ENCODE assay signal across 1 cellular context in genomic region chr11:71268706-71269321, GRCh38.
TF ChIP-seq lines count a peak whose summit lies in the region.

No MANE protein-coding gene starts in this region.

TF ChIP-seq in HepG2, 621 proteins besides CTCF, POLR2A, EP300 and RAD21 (continued from another document and continues in another):
- TF ChIP-seq ADNP (CRISPR knock-in tag; IDR thresholded peaks at IDR 0.05) (peak; percentile 66; the same call in 1 of the 2 replicates), ZNF879 (CRISPR knock-in tag; IDR thresholded peaks at IDR 0.05) (no peak), BRD4 (CRISPR knock-in tag; IDR thresholded peaks at IDR 0.05) (0 out of 2 replicates have a peak, but pooled peaks have one; percentile 53), SIN3A (IDR thresholded peaks at IDR 0.05; ENCODE audit: borderline replicate concordance, low read depth, low read length) (no peak), ZNF367 (CRISPR knock-in tag; IDR thresholded peaks at IDR 0.05; ENCODE audit: borderline replicate concordance) (no peak), ZNF878 (CRISPR knock-in tag; IDR thresholded peaks at IDR 0.05) (no peak), ZNF260 (CRISPR knock-in tag; IDR thresholded peaks at IDR 0.05; ENCODE audit: borderline replicate concordance, low read depth) (no peak), HNF4G (IDR thresholded peaks at IDR 0.05; ENCODE audit: borderline replicate concordance, low read depth, low read length) (peak; percentile 88), HNF4G (CRISPR knock-in tag; IDR thresholded peaks at IDR 0.05; ENCODE audit: borderline replicate concordance, low read depth) (peak; percentile 72; the same call in 1 of the 2 replicates), ARNT2 (CRISPR knock-in tag; IDR thresholded peaks at IDR 0.05; ENCODE audit: low read depth) (no peak; the same call in 1 of the 2 replicates), HMGA1 (CRISPR knock-in tag; conservative IDR thresholded peaks at IDR 0.05) (no peak), JDP2 (CRISPR knock-in tag; IDR thresholded peaks at IDR 0.05; ENCODE audit: borderline replicate concordance) (no peak), DRAP1 (CRISPR knock-in tag; IDR thresholded peaks at IDR 0.05) (no peak), THAP11 (CRISPR knock-in tag; IDR thresholded peaks at IDR 0.05) (0 out of 2 replicates have a peak, but pooled peaks have one; percentile 26), FUBP1 (CRISPR knock-in tag; IDR thresholded peaks at IDR 0.05; ENCODE audit: borderline replicate concordance) (no peak), HNF4A (CRISPR knock-in tag; IDR thresholded peaks at IDR 0.05) (peak; percentile 90), GABPA (IDR thresholded peaks at IDR 0.05; ENCODE audit: low read depth, low read length) (no peak), GABPA (CRISPR knock-in tag; IDR thresholded peaks at IDR 0.05; ENCODE audit: low read depth) (no peak), KLF9 (CRISPR knock-in tag; IDR thresholded peaks at IDR 0.05; ENCODE audit: low read depth) (no peak), ZBTB43 (CRISPR knock-in tag; conservative IDR thresholded peaks at IDR 0.05) (peak; percentile 72; the same call in 1 of the 2 replicates), ETV6 (CRISPR knock-in tag; conservative IDR thresholded peaks at IDR 0.05) (no peak), ZNF276 (CRISPR knock-in tag; IDR thresholded peaks at IDR 0.05; ENCODE audit: low read depth) (no peak), ZFP37 (CRISPR knock-in tag; IDR thresholded peaks at IDR 0.05; ENCODE audit: borderline replicate concordance) (peak; percentile 80; the same call in 1 of the 2 replicates), REPIN1 (CRISPR knock-in tag; IDR thresholded peaks at IDR 0.05; ENCODE audit: borderline replicate concordance, low read depth) (0 out of 2 replicates have a peak, but pooled peaks have one; percentile 43), NR0B2 (CRISPR knock-in tag; IDR thresholded peaks at IDR 0.05) (no peak), SMC3 (IDR thresholded peaks at IDR 0.05; ENCODE audit: low read length) (no peak), PRMT3 (CRISPR knock-in tag; IDR thresholded peaks at IDR 0.05; ENCODE audit: borderline replicate concordance, low read depth) (no peak), ZSCAN30 (CRISPR knock-in tag; IDR thresholded peaks at IDR 0.05) (no peak), ZEB1 (IDR thresholded peaks at IDR 0.05; ENCODE audit: insufficient replicate concordance, low read depth) (no peak), ZGPAT (CRISPR knock-in tag; IDR thresholded peaks at IDR 0.05) (no peak; the same call in 1 of the 2 replicates), ZNF281 (CRISPR knock-in tag; IDR thresholded peaks at IDR 0.05; ENCODE audit: borderline replicate concordance) (peak; percentile 37; the same call in 1 of the 2 replicates), TBP (CRISPR knock-in tag; IDR thresholded peaks at IDR 0.05) (no peak), IRF2 (CRISPR knock-in tag; IDR thresholded peaks at IDR 0.05) (0 out of 2 replicates have a peak, but pooled peaks have one; percentile 47), ZNF629 (CRISPR knock-in tag; conservative IDR thresholded peaks at IDR 0.05) (peak; percentile 60), SALL2 (CRISPR knock-in tag; IDR thresholded peaks at IDR 0.05) (peak; percentile 54; the same call in 1 of the 2 replicates), ZNF576 (CRISPR knock-in tag; IDR thresholded peaks at IDR 0.05) (no peak), NFIB (CRISPR knock-in tag; IDR thresholded peaks at IDR 0.05; ENCODE audit: borderline replicate concordance) (no peak), ZNF362 (CRISPR knock-in tag; IDR thresholded peaks at IDR 0.05; ENCODE audit: borderline replicate concordance) (no peak), POLR2AphosphoS5 (IDR thresholded peaks at IDR 0.05; ENCODE audit: low read depth, low read length) (no peak)
- TF ChIP-seq, protein P1, sequence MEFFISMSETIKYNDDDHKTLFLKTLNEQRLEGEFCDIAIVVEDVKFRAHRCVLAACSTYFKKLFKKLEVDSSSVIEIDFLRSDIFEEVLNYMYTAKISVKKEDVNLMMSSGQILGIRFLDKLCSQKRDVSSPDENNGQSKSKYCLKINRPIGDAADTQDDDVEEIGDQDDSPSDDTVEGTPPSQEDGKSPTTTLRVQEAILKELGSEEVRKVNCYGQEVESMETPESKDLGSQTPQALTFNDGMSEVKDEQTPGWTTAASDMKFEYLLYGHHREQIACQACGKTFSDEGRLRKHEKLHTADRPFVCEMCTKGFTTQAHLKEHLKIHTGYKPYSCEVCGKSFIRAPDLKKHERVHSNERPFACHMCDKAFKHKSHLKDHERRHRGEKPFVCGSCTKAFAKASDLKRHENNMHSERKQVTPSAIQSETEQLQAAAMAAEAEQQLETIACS (CRISPR knock-in tag; IDR thresholded peaks at IDR 0.05), result no peak
- TF ChIP-seq, protein P2, sequence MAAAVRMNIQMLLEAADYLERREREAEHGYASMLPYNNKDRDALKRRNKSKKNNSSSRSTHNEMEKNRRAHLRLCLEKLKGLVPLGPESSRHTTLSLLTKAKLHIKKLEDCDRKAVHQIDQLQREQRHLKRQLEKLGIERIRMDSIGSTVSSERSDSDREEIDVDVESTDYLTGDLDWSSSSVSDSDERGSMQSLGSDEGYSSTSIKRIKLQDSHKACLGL (CRISPR knock-in tag; IDR thresholded peaks at IDR 0.05), result no peak
- TF ChIP-seq, protein P3, sequence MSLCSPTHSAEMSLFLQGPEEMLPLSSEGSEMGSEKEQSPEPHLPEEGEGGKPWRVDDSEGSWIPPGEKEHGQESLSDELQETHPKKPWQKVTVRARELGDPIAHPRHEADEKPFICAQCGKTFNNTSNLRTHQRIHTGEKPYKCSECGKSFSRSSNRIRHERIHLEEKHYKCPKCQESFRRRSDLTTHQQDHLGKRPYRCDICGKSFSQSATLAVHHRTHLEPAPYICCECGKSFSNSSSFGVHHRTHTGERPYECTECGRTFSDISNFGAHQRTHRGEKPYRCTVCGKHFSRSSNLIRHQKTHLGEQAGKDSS (CRISPR knock-in tag; IDR thresholded peaks at IDR 0.05; ENCODE audit: borderline replicate concordance, low read depth), result no peak; the same call in 1 of the 2 replicates
- TF ChIP-seq, protein P4, sequence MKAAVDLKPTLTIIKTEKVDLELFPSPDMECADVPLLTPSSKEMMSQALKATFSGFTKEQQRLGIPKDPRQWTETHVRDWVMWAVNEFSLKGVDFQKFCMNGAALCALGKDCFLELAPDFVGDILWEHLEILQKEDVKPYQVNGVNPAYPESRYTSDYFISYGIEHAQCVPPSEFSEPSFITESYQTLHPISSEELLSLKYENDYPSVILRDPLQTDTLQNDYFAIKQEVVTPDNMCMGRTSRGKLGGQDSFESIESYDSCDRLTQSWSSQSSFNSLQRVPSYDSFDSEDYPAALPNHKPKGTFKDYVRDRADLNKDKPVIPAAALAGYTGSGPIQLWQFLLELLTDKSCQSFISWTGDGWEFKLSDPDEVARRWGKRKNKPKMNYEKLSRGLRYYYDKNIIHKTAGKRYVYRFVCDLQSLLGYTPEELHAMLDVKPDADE (CRISPR knock-in tag; IDR thresholded peaks at IDR 0.05), result no peak
- TF ChIP-seq, protein P5, sequence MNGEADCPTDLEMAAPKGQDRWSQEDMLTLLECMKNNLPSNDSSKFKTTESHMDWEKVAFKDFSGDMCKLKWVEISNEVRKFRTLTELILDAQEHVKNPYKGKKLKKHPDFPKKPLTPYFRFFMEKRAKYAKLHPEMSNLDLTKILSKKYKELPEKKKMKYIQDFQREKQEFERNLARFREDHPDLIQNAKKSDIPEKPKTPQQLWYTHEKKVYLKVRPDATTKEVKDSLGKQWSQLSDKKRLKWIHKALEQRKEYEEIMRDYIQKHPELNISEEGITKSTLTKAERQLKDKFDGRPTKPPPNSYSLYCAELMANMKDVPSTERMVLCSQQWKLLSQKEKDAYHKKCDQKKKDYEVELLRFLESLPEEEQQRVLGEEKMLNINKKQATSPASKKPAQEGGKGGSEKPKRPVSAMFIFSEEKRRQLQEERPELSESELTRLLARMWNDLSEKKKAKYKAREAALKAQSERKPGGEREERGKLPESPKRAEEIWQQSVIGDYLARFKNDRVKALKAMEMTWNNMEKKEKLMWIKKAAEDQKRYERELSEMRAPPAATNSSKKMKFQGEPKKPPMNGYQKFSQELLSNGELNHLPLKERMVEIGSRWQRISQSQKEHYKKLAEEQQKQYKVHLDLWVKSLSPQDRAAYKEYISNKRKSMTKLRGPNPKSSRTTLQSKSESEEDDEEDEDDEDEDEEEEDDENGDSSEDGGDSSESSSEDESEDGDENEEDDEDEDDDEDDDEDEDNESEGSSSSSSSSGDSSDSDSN (CRISPR knock-in tag; IDR thresholded peaks at IDR 0.05), result no peak
